8 cellular contexts compared by ENCODE assay signal in the genomic region with DNA sequence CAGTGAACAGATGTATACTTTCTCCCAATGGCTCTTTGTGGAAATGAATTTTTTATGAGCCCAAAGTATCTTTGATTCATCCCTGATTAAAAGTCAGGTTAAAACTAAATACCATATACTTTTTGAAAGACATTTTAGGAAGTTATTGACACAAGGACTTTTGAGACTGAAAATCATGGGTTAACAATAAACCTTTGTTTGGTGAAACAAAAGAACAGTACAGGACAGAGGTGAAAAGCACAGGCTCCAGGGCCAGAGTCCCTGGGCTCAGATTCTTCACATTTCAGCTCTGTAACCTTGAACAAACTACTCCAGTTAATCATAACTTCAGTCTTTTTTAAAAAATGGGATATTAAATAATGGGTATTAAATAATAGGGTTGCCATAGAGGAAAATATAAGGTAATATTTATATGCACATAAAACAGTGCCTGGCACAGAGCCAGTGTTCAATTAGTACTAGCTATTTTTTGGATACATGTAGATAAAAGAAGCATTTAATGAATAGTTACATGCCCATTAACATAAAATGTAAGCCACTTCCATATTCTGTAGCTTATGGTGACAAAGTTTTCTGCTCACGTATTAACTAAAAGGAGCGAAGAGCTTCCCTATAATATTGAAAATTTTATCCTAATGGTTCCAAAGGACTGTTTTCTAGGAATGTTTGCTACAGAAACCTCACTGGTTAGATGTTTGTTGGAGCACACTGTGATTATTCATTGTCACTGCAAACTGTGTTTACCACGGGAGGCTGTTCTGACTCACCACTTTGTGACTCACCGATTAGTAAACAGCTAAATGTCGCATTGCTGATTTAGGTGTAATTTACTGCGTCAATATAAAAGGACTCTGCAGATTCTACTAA.
DNase-seq lines count a peak whose midpoint lies in the region; ATAC-seq and TF ChIP-seq lines count a peak whose summit lies in the region.

No MANE protein-coding gene starts in this region.

- WGBS in esophagus squamous epithelium, 2 donors, result 32 to 44% methylated on average over 6 of the region's 6 CpGs

- H3K4me3 ChIP-seq in BJ (ENCODE audit: low read depth, low read length) (no peak overlapping the region), HUES48 (ENCODE audit: low read depth, low read length) (peak overlapping the region; percentile 11; the same call in 1 of the 2 replicates), esophagus squamous epithelium (no peak overlapping the region)

- POLR2A ChIA-PET in BJ (lab: Charles Lee), result no interaction called here

- intact Hi-C loops in left colon (cut with DNase I, micrococcal nuclease) (no loop called here), esophagus squamous epithelium (cut with DNase I) (no loop called here)

- H3K36me3 ChIP-seq in BJ (ENCODE audit: control insufficient read depth, insufficient read depth, low read length), result no peaks in the 10 kb centered on the region
- no peaks in the 10 kb centered on the region for H3K36me3 ChIP-seq in HUES48 (ENCODE audit: control insufficient read depth, insufficient read depth, low read length)
- H3K36me3 ChIP-seq in esophagus squamous epithelium, result no peaks in the 10 kb centered on the region

- H3K9ac ChIP-seq in HUES48 (ENCODE audit: low read depth, low read length), result no peak overlapping the region

- H3K27ac ChIP-seq in HUES48 (ENCODE audit: low read depth, low read length) (peak overlapping the region; percentile 97), esophagus squamous epithelium (peak overlapping the region in 2 of 4 donors; percentile 40 to 46)

- ATAC-seq in left colon, result peak; percentile 88
- ATAC-seq in HG02973 (IDR thresholded peaks at IDR 0.05; ENCODE audit: unreplicated experiment), result no peak

- no peak for TF ChIP-seq POLR2A in esophagus squamous epithelium (IDR thresholded peaks at IDR 0.05)

- DNase-seq in BJ (ENCODE audit: low read depth), result peak; percentile 17
- peak; percentile 6 for DNase-seq in amniotic stem cell (lab: John Stamatoyannopoulos, UW)
- no peak for DNase-seq in left colon
- DNase-seq in esophagus squamous epithelium (lab: John Stamatoyannopoulos, UW), result no peak
- no peak for DNase-seq in NCI-H345 (lab: John Stamatoyannopoulos, UW)
- no peak for DNase-seq in activated naive CD4-positive, alpha-beta T cell treated with Interleukin-2 at 50 U/mL for 16 hours

- peaks cover 20% of the 10 kb centered on the region for H3K9me3 ChIP-seq in HUES48 (ENCODE audit: control insufficient read depth, insufficient read depth, low read length)
- H3K9me3 ChIP-seq in esophagus squamous epithelium, result peaks cover 0 to 9% (median 0%) of the 10 kb centered on the region in 3 donors

- H3K4me1 ChIP-seq in HUES48 (ENCODE audit: control insufficient read depth, insufficient read depth, low read length) (peaks cover 28% of the 10 kb centered on the region), esophagus squamous epithelium (peaks cover 4 to 42% (median 16%) of the 10 kb centered on the region in 3 donors)

- TF ChIP-seq CTCF in BJ (IDR thresholded peaks at IDR 0.05; ENCODE audit: insufficient read depth, low read depth, low read length), result no peak
- TF ChIP-seq CTCF in esophagus squamous epithelium (IDR thresholded peaks at IDR 0.05), result no peak

- H3K27me3 ChIP-seq in BJ (ENCODE audit: control insufficient read depth, insufficient read depth, low read length) (no peaks in the 10 kb centered on the region), HUES48 (ENCODE audit: control insufficient read depth, insufficient read depth, low read length) (no peaks in the 10 kb centered on the region), esophagus squamous epithelium (no peaks in the 10 kb centered on the region)

- CTCF ChIA-PET in BJ (lab: Yijun Ruan, JAX), result interaction anchor here (1.0 to 4.2 kb wide), 2 partner anchors 14 to 116 kb away, joined by 3 to 19 read pairs; no protein-coding TSS in a partner anchor

Comparison
In these comparisons a context has a peak if more than half of its experiments do, and no peak if none do; other contexts are left out.
1. DNase-seq: peak in BJ (single experiment) and amniotic stem cell (single experiment); none in left colon (0 of 2), esophagus squamous epithelium (single experiment), NCI-H345 (single experiment) and activated naive CD4-positive, alpha-beta T cell treated with Interleukin-2 at 50 U/mL for 16 hours (single experiment).